Comparison of ENCODE assay signal across 19 cellular contexts in genomic region chr14:52575858-52576257, GRCh38. TPM values are rescaled to one million over a fixed set of nuclear protein-coding genes. Genes with fewer than 3 reads are reported as not detected.
A peak's percentile ranks its signal among the peaks of the same experiment; 100 is the strongest.
DNase-seq lines count a peak whose midpoint lies in the region; ATAC-seq, FAIRE-seq and TF ChIP-seq lines count a peak whose summit lies in the region.
"Had no signal": no experiment of that assay in that cellular context is flagged by ENCODE, and none has a peak within 500 bp of the region (broad histone marks: within the 10 kb centered on the region; RNA-seq: fewer than 3 reads in every experiment).

No MANE protein-coding gene starts in this region.

- TF ChIP-seq CTCF in HepG2 (CRISPR knock-in tag; IDR thresholded peaks at IDR 0.05), result no peak
- TF ChIP-seq CTCF in right lobe of liver (IDR thresholded peaks at IDR 0.05), result no peak
- no peak for TF ChIP-seq CTCF in hepatocyte (IDR thresholded peaks at IDR 0.05; ENCODE audit: poor library complexity)
- no peak for TF ChIP-seq CTCF in ascending aorta (IDR thresholded peaks at IDR 0.05)

- H2AFZ ChIP-seq in HepG2 (ENCODE audit: low read length) (no peak overlapping the region), hepatocyte (no peak overlapping the region)

- H3K4me2 ChIP-seq in HepG2 (ENCODE audit: low read depth, low read length) (no peak overlapping the region), hepatocyte (peak overlapping the region; percentile 18)
- H3K4me2 ChIP-seq: A549; BLaER1 treated with 17β-estradiol and CSF1 and Interleukin-3, amounts not matched to agents 10 nM and 100 nM had no signal

- TF ChIP-seq EP300 in HepG2 (IDR thresholded peaks at IDR 0.05; ENCODE audit: low read depth in 2 of 2, low read length in 2 of 2) (no peak), HepG2 (CRISPR knock-in tag; IDR thresholded peaks at IDR 0.05; ENCODE audit: borderline replicate concordance) (no peak)

- DNase-seq in HepG2 (ENCODE audit: low spot score), result no peak
- no peak for DNase-seq in right lobe of liver
- no peak for DNase-seq in hepatocyte (ENCODE audit: low spot score)
- no peak for DNase-seq in NCI-H774 (lab: John Stamatoyannopoulos, UW)
- no peak for DNase-seq in ascending aorta (ENCODE audit: low spot score in 2 of 2)
- DNase-seq: AML-193; Calu3; CD4-positive, alpha-beta T cell; CD8-positive, alpha-beta T cell; DMS79 treated with DMSO at 0.1 percent for 48 hours; GF-D8 had no signal

- BruUV-seq in HepG2 (replicated peaks; lab: Mats Ljungman, UMichigan), result no TSS peak

- no peak overlapping the region for H3K9ac ChIP-seq in HepG2 (ENCODE audit: insufficient read depth, low read depth, low read length)
- H3K9ac ChIP-seq: BLaER1 treated with 17β-estradiol and CSF1 and Interleukin-3, amounts not matched to agents 10 nM and 100 nM had no signal

- H3K9me2 ChIP-seq in hepatocyte (replicated peaks; ENCODE audit: insufficient read depth), result no peaks in the 10 kb centered on the region

- CTCF ChIA-PET in HepG2 (lab: Yijun Ruan, JAX; ENCODE audit: low intra/inter-chr PET ratio, low total read pairs), result no interaction called here

- H3K9me3 ChIP-seq in HepG2 (ENCODE audit: low read length), result peaks cover 16% of the 10 kb centered on the region
- peaks cover 0 to 3% (median 0%) of the 10 kb centered on the region in 4 donors for H3K9me3 ChIP-seq in right lobe of liver
- no peaks in the 10 kb centered on the region for H3K9me3 ChIP-seq in hepatocyte (ENCODE audit: low read depth)
- H3K9me3 ChIP-seq in ascending aorta, result peaks cover 19 to 30% of the 10 kb centered on the region in 2 donors

- 0% methylated on average over 1 of the region's 2 CpGs for WGBS in HepG2 (ENCODE audit: low lambda C conversion rate)
- WGBS in right lobe of liver (ENCODE audit: insufficient coverage, low coverage, low lambda C conversion rate, missing lambda C conversion rate), result 67% methylated on average over 1 of the region's 2 CpGs
- 74% methylated on average over 2 of the region's 2 CpGs for WGBS in hepatocyte (ENCODE audit: low lambda C conversion rate, missing lambda C conversion rate)

- POLR2A ChIA-PET in HepG2 (lab: Yijun Ruan, JAX), result no interaction called here

- no peak for TF ChIP-seq RAD21 in HepG2 (CRISPR knock-in tag; IDR thresholded peaks at IDR 0.05)

- in situ Hi-C loops in HepG2 (cut with HindIII; ENCODE audit: extremely low pct_ligation_motif_present, low pct_unique_long_range_greater_than_20kb), result no loop called here

- H3K79me2 ChIP-seq in HepG2 (ENCODE audit: insufficient read depth, low read length) (no peaks in the 10 kb centered on the region), hepatocyte (no peaks in the 10 kb centered on the region)

- no peak overlapping the region for H3K4me3 ChIP-seq in HepG2 (replicated peaks in 1 of 3; ENCODE audit: insufficient read depth in 1 of 3, low read depth in 2 of 3, low read length in 3 of 3)
- no peak overlapping the region for H3K4me3 ChIP-seq in right lobe of liver
- no peak overlapping the region for H3K4me3 ChIP-seq in hepatocyte
- no peak overlapping the region for H3K4me3 ChIP-seq in ascending aorta
- H3K4me3 ChIP-seq: A549; BLaER1 treated with 17β-estradiol and CSF1 and Interleukin-3, amounts not matched to agents 10 nM and 100 nM had no signal

- H3K27ac ChIP-seq in HepG2 (ENCODE audit: extremely low read length, insufficient read depth, low read length), result no peak overlapping the region
- no peak overlapping the region for H3K27ac ChIP-seq in right lobe of liver
- no peak overlapping the region for H3K27ac ChIP-seq in hepatocyte
- no peak overlapping the region for H3K27ac ChIP-seq in ascending aorta
- H3K27ac ChIP-seq: 22Rv1; A549; BLaER1 treated with 17β-estradiol and CSF1 and Interleukin-3, amounts not matched to agents 10 nM and 100 nM; C4-2B had no signal

- H3K36me3 ChIP-seq in HepG2 (replicated peaks in 1 of 2; ENCODE audit: control insufficient read depth in 1 of 2, insufficient read depth in 2 of 2, low read length in 2 of 2) (no peaks in the 10 kb centered on the region), right lobe of liver (no peaks in the 10 kb centered on the region), hepatocyte (replicated peaks; ENCODE audit: insufficient read depth, low read depth) (no peaks in the 10 kb centered on the region), ascending aorta (no peaks in the 10 kb centered on the region)
- H3K36me3 ChIP-seq: BLaER1 treated with 17β-estradiol and CSF1 and Interleukin-3, amounts not matched to agents 10 nM and 100 nM had no signal

- H3K4me1 ChIP-seq in HepG2 (ENCODE audit: insufficient read depth, low read length), result peaks cover 18% of the 10 kb centered on the region; the same call in 1 of the 2 replicates
- no peaks in the 10 kb centered on the region for H3K4me1 ChIP-seq in right lobe of liver
- no peaks in the 10 kb centered on the region for H3K4me1 ChIP-seq in hepatocyte (ENCODE audit: insufficient read depth)
- H3K4me1 ChIP-seq in ascending aorta, result no peaks in the 10 kb centered on the region
- H3K4me1 ChIP-seq: A549; BLaER1 treated with 17β-estradiol and CSF1 and Interleukin-3, amounts not matched to agents 10 nM and 100 nM had no signal

- TF ChIP-seq POLR2A in HepG2 (IDR thresholded peaks at IDR 0.05; ENCODE audit: insufficient read depth in 1 of 2, low read depth in 2 of 2, low read length in 2 of 2) (no peak), right lobe of liver (IDR thresholded peaks at IDR 0.05) (no peak)

- no peak for FAIRE-seq in HepG2 (lab: Jason Lieb, UNC)
- FAIRE-seq: A549, D721Med, G401.6, GM12891, GM19239 had no signal

- intact Hi-C loops in HepG2 (cut with micrococcal nuclease; ENCODE audit: unreplicated experiment), result no loop called here
- intact Hi-C loops in right lobe of liver (cut with DNase I), result no loop called here
- intact Hi-C loops in ascending aorta (cut with DNase I), result no loop called here

- peak; percentile 61; the same call in 1 of the 3 replicates for ATAC-seq in HepG2
- no peak for ATAC-seq in right lobe of liver
- ATAC-seq: A549; CD8-positive, alpha-beta T cell had no signal

- H4K20me1 ChIP-seq in HepG2 (ENCODE audit: insufficient read depth, low read length), result no peaks in the 10 kb centered on the region
- H4K20me1 ChIP-seq in hepatocyte (ENCODE audit: insufficient read depth, poor library complexity, severe bottlenecking), result no peaks in the 10 kb centered on the region
- H4K20me1 ChIP-seq: BLaER1 treated with 17β-estradiol and CSF1 and Interleukin-3, amounts not matched to agents 10 nM and 100 nM had no signal

- H3K27me3 ChIP-seq in HepG2 (ENCODE audit: control insufficient read depth in 1 of 2, insufficient read depth in 2 of 2, low read length in 2 of 2), result no peaks in the 10 kb centered on the region
- no peaks in the 10 kb centered on the region for H3K27me3 ChIP-seq in right lobe of liver
- no peaks in the 10 kb centered on the region for H3K27me3 ChIP-seq in hepatocyte
- no peaks in the 10 kb centered on the region for H3K27me3 ChIP-seq in ascending aorta
- H3K27me3 ChIP-seq: BLaER1 treated with 17β-estradiol and CSF1 and Interleukin-3, amounts not matched to agents 10 nM and 100 nM had no signal

RNA-seq across cellular contexts. Expression of gene GPR137C, which starts 23.2 kb away (rescaled TPM):
- total RNA-seq in HepG2 (2016; rRNA removed; fragmentation: Illumina TruSeq; extraction: Trizol), result 0.51 TPM in 2 replicates
- 0.18 and 0.20 TPM in 2 replicates for total RNA-seq in HepG2 (2016; cell fraction: cytosol; rRNA removed; fragmentation: Illumina TruSeq; extraction: Trizol; ENCODE audit: low read depth)
- total RNA-seq in HepG2 (2016; cell fraction: insoluble cytoplasmic fraction; rRNA removed; fragmentation: Illumina TruSeq; extraction: Trizol), result 0.70 and 0.78 TPM in 2 replicates
- total RNA-seq in HepG2 (2016; cell fraction: membrane; rRNA removed; fragmentation: Illumina TruSeq; extraction: Trizol), result 0.34 and 0.46 TPM in 2 replicates
- 1.8 and 1.9 TPM in 2 replicates for total RNA-seq in HepG2 (2016; cell fraction: nucleus; rRNA removed; fragmentation: Illumina TruSeq; extraction: Trizol)
- polyA plus RNA-seq in HepG2 (2011; rRNA removed), result 0.24 and 0.34 TPM in 2 replicates
- 0.09 and 0.14 TPM in 2 replicates for polyA plus RNA-seq in HepG2 (2011; cell fraction: cytosol; rRNA removed)
- 0.42 and 0.53 TPM in 2 replicates for polyA plus RNA-seq in HepG2 (2011; cell fraction: nucleus; rRNA removed)
- 0.31 and 0.60 TPM in 2 replicates for polyA plus RNA-seq in HepG2 (2012)
- polyA plus RNA-seq in HepG2 (2016; cell fraction: cytosol; fragmentation: Illumina TruSeq; extraction: Trizol; ENCODE audit: low read depth), result 0.25 and 0.35 TPM in 2 replicates
- 0.99 and 1.1 TPM in 2 replicates for polyA plus RNA-seq in HepG2 (2016; cell fraction: insoluble cytoplasmic fraction; fragmentation: Illumina TruSeq; extraction: Trizol; ENCODE audit: low read depth)
- 0.66 and 1.2 TPM in 2 replicates for polyA plus RNA-seq in HepG2 (2016; cell fraction: membrane; fragmentation: Illumina TruSeq; extraction: Trizol; ENCODE audit: low read depth)
- 3.2 and 3.7 TPM in 2 replicates for polyA plus RNA-seq in HepG2 (2016; cell fraction: nucleus; fragmentation: Illumina TruSeq; extraction: Trizol; ENCODE audit: insufficient read depth, low read depth)
- polyA minus RNA-seq in HepG2 (2011; rRNA and poly(A)+ RNA removed; ENCODE audit: low replicate concordance), result 0.44 and 0.82 TPM in 2 replicates
- 0.70 TPM in 1 of 2 replicates, not detected in the other for polyA minus RNA-seq in HepG2 (2011; cell fraction: cytosol; rRNA and poly(A)+ RNA removed)
- polyA minus RNA-seq in HepG2 (2011; cell fraction: nucleus; rRNA and poly(A)+ RNA removed), result 0.99 and 1.0 TPM in 2 replicates
- under 1 TPM; 0.18 to 0.51 (median 0.20) TPM for total RNA-seq in right lobe of liver
- total RNA-seq in hepatocyte, result 1.8 and 2.5 TPM in 2 replicates
- polyA plus RNA-seq in hepatocyte, result 1.3 and 1.7 TPM in 2 replicates
- not detected for total RNA-seq in ascending aorta

RNA-seq across cellular contexts. Expression of gene TXNDC16, which starts 23.6 kb away (rescaled TPM):
- total RNA-seq in HepG2 (2016; rRNA removed; fragmentation: Illumina TruSeq; extraction: Trizol) (4.3 and 6.2 TPM in 2 replicates), right lobe of liver (1 to 10 TPM; 2.0 to 5.5 (median 4.1) TPM), hepatocyte (14.2 and 14.5 TPM in 2 replicates), ascending aorta (1.8 TPM)
- 8.3 and 8.9 TPM in 2 replicates for total RNA-seq in HepG2 (2016; cell fraction: cytosol; rRNA removed; fragmentation: Illumina TruSeq; extraction: Trizol; ENCODE audit: low read depth)
- total RNA-seq in HepG2 (2016; cell fraction: insoluble cytoplasmic fraction; rRNA removed; fragmentation: Illumina TruSeq; extraction: Trizol), result 3.5 and 5.6 TPM in 2 replicates
- 4.0 and 4.3 TPM in 2 replicates for total RNA-seq in HepG2 (2016; cell fraction: membrane; rRNA removed; fragmentation: Illumina TruSeq; extraction: Trizol)
- total RNA-seq in HepG2 (2016; cell fraction: nucleus; rRNA removed; fragmentation: Illumina TruSeq; extraction: Trizol), result 7.9 and 10.2 TPM in 2 replicates
- polyA plus RNA-seq in HepG2 (2011; rRNA removed) (3.4 and 4.6 TPM in 2 replicates), hepatocyte (5.0 and 7.0 TPM in 2 replicates)
- polyA plus RNA-seq in HepG2 (2011; cell fraction: cytosol; rRNA removed), result 1.4 and 2.8 TPM in 2 replicates
- polyA plus RNA-seq in HepG2 (2011; cell fraction: nucleus; rRNA removed), result 1.7 and 2.1 TPM in 2 replicates
- 3.6 and 5.7 TPM in 2 replicates for polyA plus RNA-seq in HepG2 (2012)
- 0.18 and 0.27 TPM in 2 replicates for polyA plus RNA-seq in HepG2 (2016; cell fraction: cytosol; fragmentation: Illumina TruSeq; extraction: Trizol; ENCODE audit: low read depth)
- polyA plus RNA-seq in HepG2 (2016; cell fraction: insoluble cytoplasmic fraction; fragmentation: Illumina TruSeq; extraction: Trizol; ENCODE audit: low read depth), result 2.6 and 2.9 TPM in 2 replicates
- polyA plus RNA-seq in HepG2 (2016; cell fraction: membrane; fragmentation: Illumina TruSeq; extraction: Trizol; ENCODE audit: low read depth), result 0.63 and 0.66 TPM in 2 replicates
- polyA plus RNA-seq in HepG2 (2016; cell fraction: nucleus; fragmentation: Illumina TruSeq; extraction: Trizol; ENCODE audit: insufficient read depth, low read depth), result 6.9 and 7.2 TPM in 2 replicates
- 5.3 and 6.8 TPM in 2 replicates for polyA minus RNA-seq in HepG2 (2011; rRNA and poly(A)+ RNA removed; ENCODE audit: low replicate concordance)
- polyA minus RNA-seq in HepG2 (2011; cell fraction: cytosol; rRNA and poly(A)+ RNA removed), result 5.2 and 6.2 TPM in 2 replicates
- 8.3 and 11.3 TPM in 2 replicates for polyA minus RNA-seq in HepG2 (2011; cell fraction: nucleus; rRNA and poly(A)+ RNA removed)
